In genomic region chrX:16138108-16138427, GRCh38 we compare ENCODE assay signal across 1 cellular context.
TF ChIP-seq lines count a peak whose summit lies in the region.

No MANE protein-coding gene starts in this region.

TF ChIP-seq in WTC11, 78 proteins besides CTCF, POLR2A, EP300 and RAD21 (continued from another document):
- TF ChIP-seq AFF4 (CRISPR knock-in tag; IDR thresholded peaks at IDR 0.05; ENCODE audit: borderline replicate concordance) (no peak), SMAD4 (CRISPR knock-in tag; IDR thresholded peaks at IDR 0.05) (no peak), ESRRA (CRISPR knock-in tag; IDR thresholded peaks at IDR 0.05; ENCODE audit: borderline replicate concordance) (no peak), FOXJ3 (CRISPR knock-in tag; IDR thresholded peaks at IDR 0.05; ENCODE audit: borderline replicate concordance) (no peak), E2F4 (CRISPR knock-in tag; IDR thresholded peaks at IDR 0.05; ENCODE audit: borderline replicate concordance, low read depth) (no peak), MLX (CRISPR knock-in tag; IDR thresholded peaks at IDR 0.05) (no peak), NFATC4 (CRISPR knock-in tag; IDR thresholded peaks at IDR 0.05) (no peak), RELA (CRISPR knock-in tag; IDR thresholded peaks at IDR 0.05; ENCODE audit: borderline replicate concordance) (no peak), NFE2L1 (CRISPR knock-in tag; IDR thresholded peaks at IDR 0.05) (no peak)
